Comparison of ENCODE assay signal across 29 cellular contexts in genomic region chr11:108817971-108818370, GRCh38.
"Had no signal": no experiment of that assay in that cellular context is flagged by ENCODE, and none has a peak within 500 bp of the region (broad histone marks: within the 10 kb centered on the region; RNA-seq: fewer than 3 reads in every experiment).

No MANE protein-coding gene starts in this region.

- H3K36me3 ChIP-seq: adrenal gland, ascending aorta, esophagus squamous epithelium, left lung, neutrophil, ovary, prostate gland, right atrium auricular region, suprapubic skin, tibial artery, upper lobe of right lung had no signal

- DNase-seq: activated CD4-positive, alpha-beta T cell treated with anti-CD3 and anti-CD28 coated beads for 4 hours; activated CD4-positive, alpha-beta T cell treated with anti-CD3 and anti-CD28 coated beads, Interleukin-2, amount 50 U/mL, for 4 hours; activated CD8-positive, alpha-beta memory T cell treated with anti-CD3 and anti-CD28 coated beads for 24 hours; activated effector memory CD4-positive, alpha-beta T cell treated with Interleukin-2 at 50 U/mL for 16 hours; activated naive CD4-positive, alpha-beta T cell treated with anti-CD3 and anti-CD28 coated beads for 36 hours; activated naive CD8-positive, alpha-beta T cell treated with anti-CD3 and anti-CD28 coated beads for 36 hours; adrenal gland; central memory CD4-positive, alpha-beta T cell; endodermal cell; esophagus squamous epithelium; foreskin melanocyte; islet precursor cell; left lung; nephron progenitor cell; ovary; stimulated activated CD4-positive, alpha-beta T cell treated with anti-CD3 and anti-CD28 coated beads, Interleukin-15, amount 100 ng/mL, for 24 hours; stimulated activated CD4-positive, alpha-beta T cell treated with anti-CD3 and anti-CD28 coated beads, Interleukin-2, amount 100 ng/mL, for 24 hours; stimulated activated naive B cell treated with anti-CD40 and anti-IgM and Interleukin-4, amounts not matched to agents 10 μg/mL and 1 μg/mL and 100 μg/mL, for 72 hours; SW 1271; T-helper 9 cell; tibial artery; upper lobe of right lung had no signal

- H3K27me3 ChIP-seq: adrenal gland, ascending aorta, esophagus squamous epithelium, left lung, neutrophil, ovary, right atrium auricular region, suprapubic skin, tibial artery, upper lobe of right lung had no signal

- H3K9me3 ChIP-seq: adrenal gland, ascending aorta, esophagus squamous epithelium, left lung, neutrophil, ovary, prostate gland, right atrium auricular region, suprapubic skin, tibial artery, upper lobe of right lung had no signal

- H3K27ac ChIP-seq: adrenal gland, ascending aorta, esophagus squamous epithelium, left lung, neutrophil, ovary, prostate gland, right atrium auricular region, suprapubic skin, tibial artery, upper lobe of right lung, VCaP had no signal

- ATAC-seq: left lung; stimulated activated naive B cell treated with anti-CD40 and anti-IgM and Interleukin-4, amounts not matched to agents 10 μg/mL and 1 μg/mL and 100 μg/mL, for 72 hours; upper lobe of right lung had no signal

- H3K4me3 ChIP-seq: adrenal gland, ascending aorta, esophagus squamous epithelium, left lung, lung, ovary, prostate gland, right atrium auricular region, suprapubic skin, tibial artery, upper lobe of right lung had no signal

- H3K4me1 ChIP-seq: adrenal gland, ascending aorta, esophagus squamous epithelium, left lung, prostate gland, right atrium auricular region, suprapubic skin, tibial artery, upper lobe of right lung had no signal
